ENCODE assay signal across 14 cellular contexts in genomic region chr2:120543899-120544298, GRCh38.
DNase-seq lines count a peak whose midpoint lies in the region; ATAC-seq and TF ChIP-seq lines count a peak whose summit lies in the region.
"Had no signal": no experiment of that assay in that cellular context is flagged by ENCODE, and none has a peak within 500 bp of the region (broad histone marks: within the 10 kb centered on the region; RNA-seq: fewer than 3 reads in every experiment).

No MANE protein-coding gene starts in this region.

- H3K4me1 ChIP-seq in esophagus muscularis mucosa, result peaks cover 16 to 35% (median 30%) of the 10 kb centered on the region in 4 donors
- peaks cover 0 to 26% (median 9%) of the 10 kb centered on the region in 4 donors for H3K4me1 ChIP-seq in tibial nerve

- no peak overlapping the region for H3K9ac ChIP-seq in neural cell (ENCODE audit: low read length)
- H3K9ac ChIP-seq: BLaER1, KMS-11 had no signal

- TF ChIP-seq POLR2A in esophagus muscularis mucosa (IDR thresholded peaks at IDR 0.05; ENCODE audit: low read depth) (no peak), tibial nerve (IDR thresholded peaks at IDR 0.05) (no peak)

- DNase-seq in WTC11 (ENCODE audit: low spot score) (no peak), esophagus muscularis mucosa (ENCODE audit: extremely low spot score) (no peak), tibial nerve (ENCODE audit: low spot score in 2 of 2) (no peak), DMS79 (lab: John Stamatoyannopoulos, UW) (no peak), omental fat pad (ENCODE audit: low spot score) (no peak)
- DNase-seq: DMS 273 treated with DMSO at 0.1 percent for 48 hours, NCI-H1092 treated with DMSO at 0.1 percent for 48 hours, NCI-H187, NCI-H446, SIG-M5 had no signal

- H2AFZ ChIP-seq in neural cell (ENCODE audit: low read depth, low read length), result no peak overlapping the region

- H3K9me3 ChIP-seq in esophagus muscularis mucosa (no peaks in the 10 kb centered on the region), neural cell (ENCODE audit: low read length) (no peaks in the 10 kb centered on the region), tibial nerve (no peaks in the 10 kb centered on the region)
- H3K9me3 ChIP-seq: BLaER1 had no signal

- H3K27me3 ChIP-seq in esophagus muscularis mucosa (no peaks in the 10 kb centered on the region), neural cell (ENCODE audit: insufficient read depth, low read depth, low read length) (no peaks in the 10 kb centered on the region), tibial nerve (no peaks in the 10 kb centered on the region)
- H3K27me3 ChIP-seq: BLaER1 had no signal

- H3K36me3 ChIP-seq in esophagus muscularis mucosa, result no peaks in the 10 kb centered on the region
- H3K36me3 ChIP-seq in neural cell (ENCODE audit: insufficient read depth, low read length), result no peaks in the 10 kb centered on the region
- no peaks in the 10 kb centered on the region for H3K36me3 ChIP-seq in tibial nerve
- H3K36me3 ChIP-seq: BLaER1 had no signal

- ATAC-seq in WTC11 (peak; percentile 36; the same call in 1 of the 2 replicates), omental fat pad (ENCODE audit: low FRiP score) (no peak), GM18520 (IDR thresholded peaks at IDR 0.05; ENCODE audit: unreplicated experiment) (no peak)

- TF ChIP-seq CTCF in WTC11 (IDR thresholded peaks at IDR 0.05), result no peak
- no peak for TF ChIP-seq CTCF in esophagus muscularis mucosa (IDR thresholded peaks at IDR 0.05)
- TF ChIP-seq CTCF in neural cell (IDR thresholded peaks at IDR 0.05; ENCODE audit: poor library complexity, severe bottlenecking), result peak; percentile 25
- TF ChIP-seq CTCF in tibial nerve (IDR thresholded peaks at IDR 0.05), result no peak
- no peak for TF ChIP-seq CTCF in omental fat pad (IDR thresholded peaks at IDR 0.05)

- no peak for TF ChIP-seq RAD21 in neural cell (conservative IDR thresholded peaks at IDR 0.05)

- no peaks in the 10 kb centered on the region for H4K20me1 ChIP-seq in neural cell (ENCODE audit: insufficient read depth)
- H4K20me1 ChIP-seq: BLaER1 had no signal

- peaks cover 3% of the 10 kb centered on the region for H3K27me3 Mint-ChIP-seq in WTC11 (ENCODE audit: low read depth)

- CTCF ChIA-PET in WTC11 (lab: Charles Lee), result interaction anchor here (1.3 to 1.6 kb wide), 2 partner anchors 9 to 23 kb away, joined by 4 to 6 read pairs; no protein-coding TSS in a partner anchor

- TF ChIP-seq EP300 in esophagus muscularis mucosa (IDR thresholded peaks at IDR 0.05), result peak; percentile 83
- TF ChIP-seq EP300 in neural cell (conservative IDR thresholded peaks at IDR 0.05; ENCODE audit: poor library complexity, severe bottlenecking), result no peak
- peak; percentile 86 to 89 for TF ChIP-seq EP300 in tibial nerve (IDR thresholded peaks at IDR 0.05)

- H3K4me2 ChIP-seq in neural cell (ENCODE audit: low read length), result no peak overlapping the region
- H3K4me2 ChIP-seq: BLaER1, KMS-11 had no signal

- H3K9me2 ChIP-seq in neural cell (ENCODE audit: insufficient read depth, low read length), result no peaks in the 10 kb centered on the region

- no peaks in the 10 kb centered on the region for H3K36me3 Mint-ChIP-seq in WTC11

- no peak overlapping the region for H3K27ac Mint-ChIP-seq in WTC11

- H3K4me3 Mint-ChIP-seq in WTC11, result no peak overlapping the region

- H3K79me2 ChIP-seq in neural cell (replicated peaks; ENCODE audit: insufficient read depth, low read length), result no peaks in the 10 kb centered on the region

- H3K27ac ChIP-seq in esophagus muscularis mucosa (replicated peaks in 1 of 4) (peak overlapping the region in 2 of 4 donors; percentile 45 to 48), neural cell (ENCODE audit: low read length) (no peak overlapping the region), tibial nerve (peak overlapping the region in 1 of 4 donors; percentile 43)
- H3K27ac ChIP-seq: BLaER1, KMS-11 had no signal

- peaks cover 6% of the 10 kb centered on the region; the same call in 1 of the 2 replicates for H3K4me1 Mint-ChIP-seq in WTC11

- WGBS in esophagus muscularis mucosa, result 66% methylated on average over 16 of the region's 16 CpGs
- 81% methylated on average over 16 of the region's 16 CpGs for WGBS in tibial nerve, 2 donors

- intact Hi-C loops in esophagus muscularis mucosa (cut with DNase I), result no loop called here

- no peaks in the 10 kb centered on the region for H3K9me3 Mint-ChIP-seq in WTC11

- H3K4me3 ChIP-seq in esophagus muscularis mucosa (no peak overlapping the region), neural cell (ENCODE audit: low read length) (no peak overlapping the region), tibial nerve (no peak overlapping the region)
- H3K4me3 ChIP-seq: BLaER1 had no signal

- POLR2A ChIA-PET in WTC11 (lab: Charles Lee), result no interaction called here

- H3F3A ChIP-seq in neural cell (ENCODE audit: insufficient read depth, low read length, poor library complexity, severe bottlenecking), result no peaks in the 10 kb centered on the region

TF ChIP-seq in WTC11, 78 proteins besides CTCF, POLR2A, EP300 and RAD21 (continues in another document):
- TF ChIP-seq CREM (CRISPR knock-in tag; IDR thresholded peaks at IDR 0.05), result no peak
- no peak for TF ChIP-seq FOXJ3 (CRISPR knock-in tag; IDR thresholded peaks at IDR 0.05; ENCODE audit: borderline replicate concordance)
- TF ChIP-seq FOXK1 (CRISPR knock-in tag; IDR thresholded peaks at IDR 0.05), result no peak
- TF ChIP-seq HMGXB4 (CRISPR knock-in tag; IDR thresholded peaks at IDR 0.05), result no peak
- TF ChIP-seq HMGA2 (CRISPR knock-in tag; IDR thresholded peaks at IDR 0.05), result no peak
- TF ChIP-seq ETV6 (CRISPR knock-in tag; IDR thresholded peaks at IDR 0.05), result no peak
- no peak for TF ChIP-seq MLX (CRISPR knock-in tag; IDR thresholded peaks at IDR 0.05)
- TF ChIP-seq NFATC4 (CRISPR knock-in tag; IDR thresholded peaks at IDR 0.05), result no peak
- no peak for TF ChIP-seq ZNF219 (CRISPR knock-in tag; IDR thresholded peaks at IDR 0.05; ENCODE audit: borderline replicate concordance)
- TF ChIP-seq CREB1 (CRISPR knock-in tag; IDR thresholded peaks at IDR 0.05), result no peak
- no peak for TF ChIP-seq NFYB (CRISPR knock-in tag; conservative IDR thresholded peaks at IDR 0.05; ENCODE audit: low read depth)
- TF ChIP-seq ZNF138 (CRISPR knock-in tag; conservative IDR thresholded peaks at IDR 0.05), result no peak
- TF ChIP-seq CBFB (CRISPR knock-in tag; IDR thresholded peaks at IDR 0.05; ENCODE audit: low read depth), result no peak

TF ChIP-seq in neural cell, 6 proteins besides CTCF, POLR2A, EP300 and RAD21:
- TF ChIP-seq SMC3 (conservative IDR thresholded peaks at IDR 0.05; ENCODE audit: poor library complexity), result no peak
- TF ChIP-seq POLR2AphosphoS5 (IDR thresholded peaks at IDR 0.05), result no peak
- peak; percentile 29 for TF ChIP-seq REST (IDR thresholded peaks at IDR 0.05; ENCODE audit: borderline replicate concordance)
- no peak for TF ChIP-seq EZH2 (IDR thresholded peaks at IDR 0.05; ENCODE audit: borderline replicate concordance, insufficient read depth, low read length, poor library complexity, severe bottlenecking)
- no peak for TF ChIP-seq MXI1 (conservative IDR thresholded peaks at IDR 0.05; ENCODE audit: poor library complexity, severe bottlenecking)
- no peak for TF ChIP-seq TAF1 (IDR thresholded peaks at IDR 0.05; ENCODE audit: low read depth)
